ENCODE assay signal across 15 cellular contexts in genomic region chr7:87027900-87028299, GRCh38. TPM values are rescaled to one million over a fixed set of nuclear protein-coding genes. Genes with fewer than 3 reads are reported as not detected.
A peak's percentile ranks its signal among the peaks of the same experiment; 100 is the strongest.
DNase-seq lines count a peak whose midpoint lies in the region; ATAC-seq lines count a peak whose summit lies in the region.
"Had no signal": no experiment of that assay in that cellular context is flagged by ENCODE, and none has a peak within 500 bp of the region (broad histone marks: within the 10 kb centered on the region; RNA-seq: fewer than 3 reads in every experiment).

No MANE protein-coding gene starts in this region.

- no peaks in the 10 kb centered on the region for H3K4me1 Mint-ChIP-seq in CD4-positive, alpha-beta memory T cell
- no peaks in the 10 kb centered on the region for H3K4me1 Mint-ChIP-seq in activated T-cell treated with anti-CD3 and anti-CD28 coated beads, Interleukin-2, amount 50 U/mL, for 72 hours (ENCODE audit: low read depth)

- H3K27ac Mint-ChIP-seq in CD4-positive, alpha-beta memory T cell = no peak overlapping the region
- H3K27ac Mint-ChIP-seq in activated T-cell treated with anti-CD3 and anti-CD28 coated beads, Interleukin-2, amount 50 U/mL, for 72 hours = no peak overlapping the region
- H3K27ac Mint-ChIP-seq: brain had no signal

- H3K36me3 Mint-ChIP-seq in CD4-positive, alpha-beta memory T cell = no peaks in the 10 kb centered on the region
- peaks cover 0 to 2% of the 10 kb centered on the region in 2 donors for H3K36me3 Mint-ChIP-seq in activated T-cell treated with anti-CD3 and anti-CD28 coated beads, Interleukin-2, amount 50 U/mL, for 72 hours (ENCODE audit: insufficient read depth in 2 of 2)

- DNase-seq in CD4-positive, alpha-beta memory T cell = no peak
- DNase-seq in stimulated activated naive CD8-positive, alpha-beta T cell treated with anti-CD3 and anti-CD28 coated beads, Interleukin-15, Interleukin-2, amounts not matched to agents 100 U/mL and 50 U/mL, for 24 hours = no peak
- no peak for DNase-seq in cerebellum (ENCODE audit: low spot score)
- DNase-seq in activated T-cell treated with anti-CD3 and anti-CD28 coated beads, Interleukin-2, amount 50 U/mL, for 72 hours = no peak
- DNase-seq: activated T-cell treated with anti-CD3 and anti-CD28 coated beads, Interleukin-2, amount 50 U/mL, for 4 hours; heart right ventricle; Karpas-422; posterior cingulate gyrus had no signal

- POLR2A ChIA-PET in CD4-positive, alpha-beta memory T cell (lab: Charles Lee; ENCODE audit: partially characterized antibody) = no interaction called here

- intact Hi-C loops in CD4-positive, alpha-beta memory T cell (cut with micrococcal nuclease) = no loop called here

- no peaks in the 10 kb centered on the region for H3K4me1 ChIP-seq in CD4-positive, alpha-beta memory T cell (ENCODE audit: insufficient read depth, low read length)
- H3K4me1 ChIP-seq: heart right ventricle, suprapubic skin had no signal

- peaks cover 0 to 14% (median 2%) of the 10 kb centered on the region in 8 donors for H3K9me3 Mint-ChIP-seq in CD4-positive, alpha-beta memory T cell
- H3K9me3 Mint-ChIP-seq in activated T-cell treated with anti-CD3 and anti-CD28 coated beads, Interleukin-2, amount 50 U/mL, for 72 hours = peaks cover 2 to 3% of the 10 kb centered on the region in 2 donors

- CTCF ChIA-PET in CD4-positive, alpha-beta memory T cell (lab: Charles Lee; ENCODE audit: partially characterized antibody) = no interaction called here

- H3K9me3 ChIP-seq in CD4-positive, alpha-beta memory T cell (ENCODE audit: control insufficient read depth in 1 of 2, low read length in 2 of 2) = no peaks in the 10 kb centered on the region
- H3K9me3 ChIP-seq: suprapubic skin had no signal

- no peaks in the 10 kb centered on the region for H3K36me3 ChIP-seq in CD4-positive, alpha-beta memory T cell (ENCODE audit: insufficient read depth, low read length)
- H3K36me3 ChIP-seq: heart right ventricle, suprapubic skin had no signal

- peaks cover 0 to 3% of the 10 kb centered on the region in 2 donors for H3K27me3 Mint-ChIP-seq in CD4-positive, alpha-beta memory T cell
- H3K27me3 Mint-ChIP-seq in activated T-cell treated with anti-CD3 and anti-CD28 coated beads, Interleukin-2, amount 50 U/mL, for 72 hours (ENCODE audit: low read depth) = no peaks in the 10 kb centered on the region
- H3K27me3 Mint-ChIP-seq: brain had no signal

- ATAC-seq in GM18502 (IDR thresholded peaks at IDR 0.05; ENCODE audit: poor library complexity, unreplicated experiment) (peak; percentile 91), GM19467 (IDR thresholded peaks at IDR 0.05; ENCODE audit: unreplicated experiment) (peak; percentile 71), HG02884 (IDR thresholded peaks at IDR 0.05; ENCODE audit: unreplicated experiment) (peak; percentile 93), HG03558 (IDR thresholded peaks at IDR 0.05; ENCODE audit: extremely low read depth, unreplicated experiment) (peak; percentile 78)
- ATAC-seq in stimulated activated naive CD8-positive, alpha-beta T cell treated with anti-CD3 and anti-CD28 coated beads, Interleukin-15, Interleukin-2, amounts not matched to agents 100 U/mL and 50 U/mL, for 24 hours = no peak
- no peak for ATAC-seq in activated T-cell treated with anti-CD3 and anti-CD28 coated beads, Interleukin-2, amount 50 U/mL, for 72 hours (replicated peaks in 1 of 2)
- ATAC-seq: activated T-cell treated with anti-CD3 and anti-CD28 coated beads, Interleukin-2, amount 50 U/mL, for 4 hours; heart right ventricle had no signal

- H3K27ac ChIP-seq in CD4-positive, alpha-beta memory T cell (ENCODE audit: low read depth, low read length) = no peak overlapping the region
- H3K27ac ChIP-seq: heart right ventricle, suprapubic skin had no signal

- no peak overlapping the region for H3K4me3 ChIP-seq in CD4-positive, alpha-beta memory T cell (ENCODE audit: low read length in 2 of 2)
- H3K4me3 ChIP-seq: heart right ventricle, lung, suprapubic skin had no signal

- H3K4me3 Mint-ChIP-seq in CD4-positive, alpha-beta memory T cell = no peak overlapping the region
- H3K4me3 Mint-ChIP-seq in activated T-cell treated with anti-CD3 and anti-CD28 coated beads, Interleukin-2, amount 50 U/mL, for 72 hours = no peak overlapping the region
- H3K4me3 Mint-ChIP-seq: activated T-cell treated with anti-CD3 and anti-CD28 coated beads, Interleukin-2, amount 50 U/mL, for 4 hours; brain had no signal

- no peaks in the 10 kb centered on the region for H3K27me3 ChIP-seq in CD4-positive, alpha-beta memory T cell (ENCODE audit: insufficient read depth, low read length)
- H3K27me3 ChIP-seq: heart right ventricle, suprapubic skin had no signal

RNA-seq across cellular contexts. Expression of gene ELAPOR2, which starts 31.6 kb away (rescaled TPM):
- total RNA-seq in CD4-positive, alpha-beta memory T cell = 10 to 100 TPM in 1 of 2 experiments, 1 to 10 TPM in 1; 8.8 to 11.8 TPM
- polyA plus RNA-seq in CD4-positive, alpha-beta memory T cell = 10 to 100 TPM in 1 of 2 donors, 1 to 10 TPM in 1; 6.5 to 10.2 TPM
- 41.9 TPM for total RNA-seq in cerebellum
- 10 to 100 TPM in 1 of 2 donors, 1 to 10 TPM in 1; 9.3 to 16.8 TPM for total RNA-seq in activated T-cell treated with anti-CD3 and anti-CD28 coated beads, Interleukin-2, amount 50 U/mL, for 72 hours

Comparison
In these comparisons a context has a peak if more than half of its experiments do, and no peak if none do; other contexts are left out.
1. ATAC-seq: peak in GM18502 (single experiment), GM19467 (single experiment), HG02884 (single experiment) and HG03558 (single experiment); none in stimulated activated naive CD8-positive, alpha-beta T cell treated with anti-CD3 and anti-CD28 coated beads, Interleukin-15, Interleukin-2, amounts not matched to agents 100 U/mL and 50 U/mL, for 24 hours (single experiment) and activated T-cell treated with anti-CD3 and anti-CD28 coated beads, Interleukin-2, amount 50 U/mL, for 72 hours (0 of 2).